31 cellular contexts compared by ENCODE assay signal in the genomic region with DNA sequence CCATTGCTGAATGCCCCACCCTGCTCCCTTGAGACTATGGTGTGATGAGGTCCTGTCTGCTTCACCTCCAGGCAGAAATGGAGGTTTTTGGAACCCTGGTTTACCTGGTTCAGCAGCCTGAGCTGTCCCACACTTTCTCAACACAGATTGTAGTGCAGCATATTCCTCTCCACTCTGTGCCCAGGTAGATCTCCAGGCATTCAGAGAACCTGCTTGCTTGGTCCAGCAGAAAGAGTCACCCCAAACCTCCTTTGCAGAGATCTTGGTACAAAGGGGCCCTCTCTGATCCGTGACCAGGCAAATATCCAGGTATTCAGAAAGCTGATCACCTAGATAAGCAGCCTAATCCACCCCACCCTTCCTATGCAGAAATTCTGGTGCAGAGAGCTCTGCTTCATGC.
"Had no signal": no experiment of that assay in that cellular context is flagged by ENCODE, and none has a peak within 500 bp of the region (broad histone marks: within the 10 kb centered on the region; RNA-seq: fewer than 3 reads in every experiment).

No MANE protein-coding gene starts in this region.

- H3K4me3 ChIP-seq: gastrocnemius medialis had no signal

- H3K9me3 ChIP-seq: gastrocnemius medialis had no signal

- H3K36me3 ChIP-seq: brain microvascular endothelial cell, gastrocnemius medialis, WERI-Rb-1 had no signal

- DNase-seq: activated B cell treated with CpG ODN at 0.5 μM for 24 hours; activated CD4-positive, alpha-beta T cell treated with anti-CD3 and anti-CD28 coated beads for 48 hours; activated CD4-positive, alpha-beta T cell treated with anti-CD3 and anti-CD28 coated beads, Interleukin-2, amount 50 U/mL, for 1 hour; activated CD4-positive, alpha-beta T cell treated with anti-CD3 and anti-CD28 coated beads, Interleukin-2, amount 50 U/mL, for 48 hours; activated CD8-positive, alpha-beta memory T cell treated with anti-CD3 and anti-CD28 coated beads for 24 hours; activated CD8-positive, alpha-beta T cell treated with anti-CD3 and anti-CD28 coated beads for 36 hours; activated effector memory CD4-positive, alpha-beta T cell treated with Interleukin-2 at 50 U/mL for 16 hours; activated gamma-delta T cell treated with Interleukin-2 at 50 U/mL for 16 hours; activated naive CD4-positive, alpha-beta T cell treated with anti-CD3 and anti-CD28 coated beads, Interleukin-2, amount 50 U/mL, for 16 hours; activated naive CD4-positive, alpha-beta T cell treated with Interleukin-2 at 50 U/mL for 16 hours; activated T-cell treated with anti-CD3 and anti-CD28 coated beads, Interleukin-2, amount 50 U/mL, for 4 hours; amniotic stem cell; anterior cingulate cortex; brain microvascular endothelial cell; caudate nucleus; cortex of kidney; dermis blood vessel endothelial cell; effector CD4-positive, alpha-beta T cell; effector memory CD8-positive, alpha-beta T cell; erythroblast; gastrocnemius medialis; glutamatergic neuron; T-helper 1 cell; T-helper 17 cell; T1000; WERI-Rb-1 had no signal

- FAIRE-seq: astrocyte, colon had no signal

- H3K4me1 ChIP-seq: foreskin keratinocyte, gastrocnemius medialis had no signal

- H3K27ac ChIP-seq: brain microvascular endothelial cell, foreskin keratinocyte, gastrocnemius medialis, WERI-Rb-1 had no signal

- H3K27me3 ChIP-seq: brain microvascular endothelial cell, foreskin keratinocyte, gastrocnemius medialis had no signal

- ATAC-seq: activated CD4-positive, CD25-positive, alpha-beta regulatory T cell treated with anti-CD3 and anti-CD28 coated beads, Interleukin-2, amount 50 U/mL, for 24 hours; activated CD8-positive, alpha-beta T cell treated with anti-CD3 and anti-CD28 coated beads for 36 hours; activated T-cell treated with anti-CD3 and anti-CD28 coated beads, Interleukin-2, amount 50 U/mL, for 4 hours; activated T-helper 17 cell treated with anti-CD3 and anti-CD28 coated beads, Interleukin-2, amount 50 U/mL, for 72 hours; effector memory CD8-positive, alpha-beta T cell; foreskin keratinocyte; gastrocnemius medialis; T-helper 17 cell had no signal
